8 cellular contexts compared by ENCODE assay signal in the genomic region with DNA sequence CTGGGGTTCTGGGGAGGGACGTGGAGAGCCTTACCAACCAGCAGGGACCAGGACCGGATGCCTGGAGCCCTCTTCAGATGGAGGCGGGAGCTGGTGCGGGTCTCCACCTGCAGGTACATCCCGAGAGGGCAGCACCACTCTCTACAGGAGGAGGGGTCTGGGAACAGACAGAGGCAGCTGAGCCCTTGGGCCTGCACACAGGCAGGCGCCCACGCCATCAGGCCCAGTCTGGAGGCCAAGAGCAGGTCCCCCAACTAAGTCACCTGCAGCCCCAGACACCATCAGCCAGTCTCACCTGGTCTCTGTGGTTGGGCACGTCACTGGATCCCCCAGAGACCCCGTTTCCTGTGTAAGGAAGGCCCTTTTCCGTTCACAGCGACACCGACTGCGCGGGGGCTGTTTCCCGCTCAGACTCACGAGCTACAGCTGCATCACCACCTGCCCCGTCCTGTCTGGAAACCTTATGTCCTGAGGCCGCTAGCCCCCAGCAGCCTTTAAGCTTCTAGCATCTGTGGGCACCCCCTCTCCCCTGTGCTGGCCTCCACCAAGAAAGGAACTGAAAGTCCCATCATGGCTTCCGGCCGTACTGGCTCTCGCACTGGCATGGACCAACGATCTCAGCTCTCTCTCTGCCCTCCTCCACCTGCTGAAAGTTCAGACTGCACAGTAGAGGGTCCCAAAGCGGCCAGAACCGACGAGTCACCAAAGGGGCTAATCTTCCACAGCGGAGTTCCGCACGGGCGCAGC. TPM values are rescaled to one million over a fixed set of nuclear protein-coding genes. Genes with fewer than 3 reads are reported as not detected.
DNase-seq lines count a peak whose midpoint lies in the region; ATAC-seq and TF ChIP-seq lines count a peak whose summit lies in the region.

No MANE protein-coding gene starts in this region.

- ATAC-seq in HG02610 (IDR thresholded peaks at IDR 0.05; ENCODE audit: unreplicated experiment) (peak; percentile 49), aorta (ENCODE audit: low FRiP score) (no peak)

- H2AFZ ChIP-seq in OCI-LY3 (ENCODE audit: low read depth, low read length) = no peak overlapping the region

- H3K4me1 ChIP-seq in OCI-LY3 (ENCODE audit: low read length) = peaks cover 20% of the 10 kb centered on the region
- H3K4me1 ChIP-seq in iPS-18a (ENCODE audit: control insufficient read depth, low read depth, low read length) = no peaks in the 10 kb centered on the region
- H3K4me1 ChIP-seq in aorta (ENCODE audit: control insufficient read depth in 1 of 2, insufficient read depth in 2 of 2, low read length in 2 of 2) = no peaks in the 10 kb centered on the region

- H3K9me3 ChIP-seq in OCI-LY3 (ENCODE audit: insufficient read depth, low read length) (no peaks in the 10 kb centered on the region), iPS-18a (ENCODE audit: control insufficient read depth, low read depth, low read length) (no peaks in the 10 kb centered on the region), aorta (ENCODE audit: control insufficient read depth, low read length) (no peaks in the 10 kb centered on the region)

- DNase-seq in GM13977 (ENCODE audit: low spot score) (peak; percentile 82), activated gamma-delta T cell treated with Interleukin-2 at 50 U/mL for 16 hours (peak; percentile 74), DMS 273 treated with DMSO at 0.1 percent for 48 hours (lab: John Stamatoyannopoulos, UW) (no peak), aorta (no peak)
- DNase-seq in stimulated activated CD4-positive, alpha-beta T cell treated with anti-CD3 and anti-CD28 coated beads, Interleukin-4, amount 100 ng/mL, for 24 hours = peak; percentile 61

- 88% methylated on average over 28 to 29 of the region's 29 CpGs for WGBS in aorta, 2 donors

- in situ Hi-C loops in GM13977 (cut with MboI; ENCODE audit: low pct_unique_long_range_greater_than_20kb, low sequenced_read_pairs, unreplicated experiment) = no loop called here

- H4K20me1 ChIP-seq in OCI-LY3 (ENCODE audit: insufficient read depth, low read length) = peaks cover 26% of the 10 kb centered on the region

- H3K4me2 ChIP-seq in OCI-LY3 (ENCODE audit: low read length) = peak overlapping the region; percentile 100

- H3K9ac ChIP-seq in OCI-LY3 (ENCODE audit: low read length) (peak overlapping the region; percentile 89), iPS-18a (ENCODE audit: low read length) (no peak overlapping the region)

- no peaks in the 10 kb centered on the region for H3K27me3 ChIP-seq in OCI-LY3 (ENCODE audit: low read depth, low read length)
- no peaks in the 10 kb centered on the region for H3K27me3 ChIP-seq in iPS-18a (ENCODE audit: control insufficient read depth, insufficient read depth, low read length)
- H3K27me3 ChIP-seq in aorta (ENCODE audit: control insufficient read depth in 1 of 2, insufficient read depth in 2 of 2, low read length in 1 of 2) = no peaks in the 10 kb centered on the region

- H3K36me3 ChIP-seq in OCI-LY3 (replicated peaks; ENCODE audit: low read depth, low read length) (peaks cover 38% of the 10 kb centered on the region), iPS-18a (ENCODE audit: control insufficient read depth, low read depth, low read length) (peaks cover 4% of the 10 kb centered on the region), aorta (ENCODE audit: control insufficient read depth in 1 of 2, insufficient read depth in 2 of 2, low read length in 1 of 2) (no peaks in the 10 kb centered on the region)

- H3K4me3 ChIP-seq in OCI-LY3 (ENCODE audit: low read length) (peak overlapping the region; percentile 81), iPS-18a (ENCODE audit: low read length) (peak overlapping the region; percentile 73), aorta (ENCODE audit: low read length in 2 of 2) (peak overlapping the region in 1 of 2 donors; percentile 87)

- intact Hi-C loops in aorta (cut with DNase I) = no loop called here

- H3K27ac ChIP-seq in OCI-LY3 (ENCODE audit: low read length) = peak overlapping the region; percentile 97
- no peak overlapping the region for H3K27ac ChIP-seq in iPS-18a (ENCODE audit: low read length)
- no peak overlapping the region for H3K27ac ChIP-seq in aorta (ENCODE audit: low read depth in 1 of 2, low read length in 2 of 2)

- H3K79me2 ChIP-seq in OCI-LY3 (ENCODE audit: low read length) = peaks cover 44% of the 10 kb centered on the region

- peak; percentile 2 for TF ChIP-seq CTCF in GM13977 (IDR thresholded peaks at IDR 0.05; ENCODE audit: extremely low read depth, insufficient read depth, missing control alignments)
- TF ChIP-seq CTCF in OCI-LY3 (IDR thresholded peaks at IDR 0.05; ENCODE audit: low read depth, low read length) = no peak

RNA-seq across cellular contexts. Expression of a gene that starts 1.2 kb away (rescaled TPM):
- total RNA-seq in aorta = 100 to 1,000 TPM in 1 of 2 donors, 10 to 100 TPM in 1; 59.9 to 131 TPM
- polyA plus RNA-seq in aorta = 10 to 100 TPM; 26.5 to 65.7 TPM

RNA-seq across cellular contexts. Expression of a gene that starts 9.2 kb away (rescaled TPM):
- total RNA-seq in aorta = 10 to 100 TPM; 45.9 to 76.0 TPM
- polyA plus RNA-seq in aorta = 100 to 1,000 TPM in 1 of 2 donors, 10 to 100 TPM in 1; 34.4 to 162 TPM

RNA-seq across cellular contexts. Expression of a gene that starts 30.9 kb away (rescaled TPM):
- 10 to 100 TPM; 17.5 to 22.2 TPM for total RNA-seq in aorta
- 10 to 100 TPM; 12.0 to 25.9 TPM for polyA plus RNA-seq in aorta

RNA-seq across cellular contexts. Expression of a gene that starts 31.2 kb away (rescaled TPM):
- 10 to 100 TPM; 14.8 to 34.7 TPM for total RNA-seq in aorta
- polyA plus RNA-seq in aorta = 100 to 1,000 TPM in 1 of 2 donors, 10 to 100 TPM in 1; 15.7 to 133 TPM

Comparison
In these comparisons a context has a peak if more than half of its experiments do, and no peak if none do; other contexts are left out.
1. DNase-seq: peak in GM13977 (single experiment), activated gamma-delta T cell treated with Interleukin-2 at 50 U/mL for 16 hours (single experiment) and stimulated activated CD4-positive, alpha-beta T cell treated with anti-CD3 and anti-CD28 coated beads, Interleukin-4, amount 100 ng/mL, for 24 hours (single experiment); none in DMS 273 treated with DMSO at 0.1 percent for 48 hours (single experiment) and aorta (0 of 2).